1 cellular context compared by ENCODE assay signal in genomic region chr14:38419579-38419978, GRCh38.
TF ChIP-seq lines count a peak whose summit lies in the region.

No MANE protein-coding gene starts in this region.

TF ChIP-seq in HepG2, 621 proteins besides CTCF, POLR2A, EP300 and RAD21 (continued from another document):
- TF ChIP-seq, protein P1, sequence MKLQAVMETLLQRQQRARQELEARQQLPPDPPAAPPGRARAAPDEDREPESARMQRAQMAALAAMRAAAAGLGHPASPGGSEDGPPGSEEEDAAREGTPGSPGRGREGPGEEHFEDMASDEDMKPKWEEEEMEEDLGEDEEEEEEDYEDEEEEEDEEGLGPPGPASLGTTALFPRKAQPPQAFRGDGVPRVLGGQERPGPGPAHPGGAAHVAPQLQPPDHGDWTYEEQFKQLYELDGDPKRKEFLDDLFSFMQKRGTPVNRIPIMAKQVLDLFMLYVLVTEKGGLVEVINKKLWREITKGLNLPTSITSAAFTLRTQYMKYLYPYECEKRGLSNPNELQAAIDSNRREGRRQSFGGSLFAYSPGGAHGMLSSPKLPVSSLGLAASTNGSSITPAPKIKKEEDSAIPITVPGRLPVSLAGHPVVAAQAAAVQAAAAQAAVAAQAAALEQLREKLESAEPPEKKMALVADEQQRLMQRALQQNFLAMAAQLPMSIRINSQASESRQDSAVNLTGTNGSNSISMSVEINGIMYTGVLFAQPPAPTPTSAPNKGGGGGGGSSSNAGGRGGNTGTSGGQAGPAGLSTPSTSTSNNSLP (IDR thresholded peaks at IDR 0.05; ENCODE audit: low read depth, low read length): 0 out of 2 replicates have a peak, but pooled peaks have one; percentile 4
- no peak for TF ChIP-seq ZC3H13 (CRISPR knock-in tag; IDR thresholded peaks at IDR 0.05)
- TF ChIP-seq RFXAP (CRISPR knock-in tag; IDR thresholded peaks at IDR 0.05; ENCODE audit: borderline replicate concordance): no peak
- TF ChIP-seq ZNF546 (CRISPR knock-in tag; conservative IDR thresholded peaks at IDR 0.05): no peak
- no peak for TF ChIP-seq CREB3 (CRISPR knock-in tag; IDR thresholded peaks at IDR 0.05)
- TF ChIP-seq ZNF207 (IDR thresholded peaks at IDR 0.05; ENCODE audit: borderline replicate concordance): no peak
